In the genomic region with DNA sequence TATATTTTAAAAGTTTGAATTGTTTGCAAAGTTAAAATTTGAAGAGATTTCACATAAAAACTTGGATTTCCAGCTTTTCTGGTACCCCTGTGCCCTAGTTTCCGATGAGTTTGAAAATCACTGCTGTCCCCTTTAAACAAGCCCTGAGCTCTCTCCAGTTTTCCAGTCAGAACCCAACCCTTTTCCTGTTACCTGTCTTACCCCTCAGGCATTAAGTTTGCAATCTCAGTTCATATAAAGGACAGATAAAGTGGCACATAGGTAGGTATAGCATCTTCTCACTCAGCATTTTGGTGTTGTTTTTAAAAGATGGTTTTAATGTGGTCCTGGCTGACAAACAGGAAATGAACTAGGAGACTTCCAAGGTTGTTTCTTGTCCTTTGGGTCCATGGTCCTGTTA, we compare ENCODE assay signal across 22 cellular contexts.
A peak's percentile ranks its signal among the peaks of the same experiment; 100 is the strongest.
DNase-seq lines count a peak whose midpoint lies in the region; ATAC-seq and TF ChIP-seq lines count a peak whose summit lies in the region.
"Had no signal": no experiment of that assay in that cellular context is flagged by ENCODE, and none has a peak within 500 bp of the region (broad histone marks: within the 10 kb centered on the region; RNA-seq: fewer than 3 reads in every experiment).

No MANE protein-coding gene starts in this region.

- H3K27ac Mint-ChIP-seq in osteocyte (ENCODE audit: unreplicated experiment): peak overlapping the region; percentile 96
- H3K27ac Mint-ChIP-seq in activated T-cell treated with anti-CD3 and anti-CD28 coated beads, Interleukin-2, amount 50 U/mL, for 72 hours: no peak overlapping the region
- H3K27ac Mint-ChIP-seq: activated naive CD8-positive, alpha-beta T cell; dendritic cell treated with granulocyte-macrophage colony-stimulating factor and Interleukin-4, amounts not matched to agents 40 ng/mL and 50 ng/mL, for 4 days; IgD-negative memory B cell; natural killer cell treated with Interleukin-12 subunit alpha and Interleukin-12 subunit beta and Interleukin-15 and Interleukin-18, amount 100 ng/mL, for 72 hours; stimulated activated naive CD8-positive, alpha-beta T cell treated with anti-CD3 and anti-CD28 coated beads, Interleukin-15, Interleukin-2, amounts not matched to agents 100 ng/mL and 50 ng/mL, for 24 hours had no signal

- peaks cover 16% of the 10 kb centered on the region for H3K4me1 ChIP-seq in left ventricle myocardium inferior
- peaks cover 0 to 3% of the 10 kb centered on the region in 2 donors for H3K4me1 ChIP-seq in esophagus (ENCODE audit: control insufficient read depth in 2 of 2, insufficient read depth in 2 of 2, low read length in 1 of 2)
- H3K4me1 ChIP-seq: BLaER1 treated with 17β-estradiol and CSF1 and Interleukin-3, amounts not matched to agents 10 nM and 100 nM; gastrocnemius medialis had no signal

- H3K9me3 Mint-ChIP-seq in osteocyte (ENCODE audit: unreplicated experiment): peaks cover 5% of the 10 kb centered on the region
- peaks cover 0 to 2% of the 10 kb centered on the region in 2 donors for H3K9me3 Mint-ChIP-seq in activated T-cell treated with anti-CD3 and anti-CD28 coated beads, Interleukin-2, amount 50 U/mL, for 72 hours
- H3K9me3 Mint-ChIP-seq: dendritic cell treated with granulocyte-macrophage colony-stimulating factor and Interleukin-4, amounts not matched to agents 40 ng/mL and 50 ng/mL, for 4 days; IgD-negative memory B cell; natural killer cell treated with Interleukin-12 subunit alpha and Interleukin-12 subunit beta and Interleukin-15 and Interleukin-18, amount 100 ng/mL, for 72 hours; stimulated activated naive CD8-positive, alpha-beta T cell treated with anti-CD3 and anti-CD28 coated beads, Interleukin-15, Interleukin-2, amounts not matched to agents 100 ng/mL and 50 ng/mL, for 24 hours had no signal

- no peaks in the 10 kb centered on the region for H3K27me3 Mint-ChIP-seq in osteocyte (ENCODE audit: unreplicated experiment)
- no peaks in the 10 kb centered on the region for H3K27me3 Mint-ChIP-seq in activated T-cell treated with anti-CD3 and anti-CD28 coated beads, Interleukin-2, amount 50 U/mL, for 72 hours (ENCODE audit: low read depth)
- H3K27me3 Mint-ChIP-seq: activated naive CD8-positive, alpha-beta T cell; dendritic cell treated with granulocyte-macrophage colony-stimulating factor and Interleukin-4, amounts not matched to agents 40 ng/mL and 50 ng/mL, for 4 days; IgD-negative memory B cell; natural killer cell treated with Interleukin-12 subunit alpha and Interleukin-12 subunit beta and Interleukin-15 and Interleukin-18, amount 100 ng/mL, for 72 hours; stimulated activated naive CD8-positive, alpha-beta T cell treated with anti-CD3 and anti-CD28 coated beads, Interleukin-15, Interleukin-2, amounts not matched to agents 100 ng/mL and 50 ng/mL, for 24 hours had no signal

- DNase-seq in left ventricle myocardium inferior: no peak
- DNase-seq in Right ventricle myocardium inferior (ENCODE audit: missing footprints): no peak
- DNase-seq in osteocyte (ENCODE audit: extremely low spot score, unreplicated experiment): no peak
- no peak for DNase-seq in activated T-cell treated with anti-CD3 and anti-CD28 coated beads, Interleukin-2, amount 50 U/mL, for 72 hours
- no peak for DNase-seq in NCI-H526 treated with DMSO at 0.1 percent for 48 hours (lab: John Stamatoyannopoulos, UW)
- DNase-seq in DMS79 treated with DMSO at 0.1 percent for 48 hours (lab: John Stamatoyannopoulos, UW): no peak
- DNase-seq in stimulated activated naive CD8-positive, alpha-beta T cell treated with anti-CD3 and anti-CD28 coated beads, Interleukin-15, Interleukin-2, amounts not matched to agents 100 U/mL and 50 U/mL, for 24 hours: no peak
- DNase-seq: activated CD4-positive, alpha-beta T cell treated with anti-CD3 and anti-CD28 coated beads for 1 hour; gastrocnemius medialis; mesendoderm; MG63; NCI-H1436 treated with DMSO at 0.1 percent for 48 hours; NCI-H510A treated with DMSO at 0.1 percent for 48 hours; stimulated activated CD4-positive, alpha-beta T cell treated with anti-CD3 and anti-CD28 coated beads, Interleukin-4, amount 100 ng/mL, for 1 hour had no signal

- ATAC-seq in Right ventricle myocardium inferior: no peak
- no peak for ATAC-seq in activated T-cell treated with anti-CD3 and anti-CD28 coated beads, Interleukin-2, amount 50 U/mL, for 72 hours (replicated peaks in 1 of 2)
- ATAC-seq in stimulated activated naive CD8-positive, alpha-beta T cell treated with anti-CD3 and anti-CD28 coated beads, Interleukin-15, Interleukin-2, amounts not matched to agents 100 U/mL and 50 U/mL, for 24 hours: no peak
- ATAC-seq: gastrocnemius medialis; natural killer cell treated with Interleukin-12 subunit alpha and Interleukin-12 subunit beta and Interleukin-15 and Interleukin-18, amount 100 ng/mL, for 72 hours had no signal

- intact Hi-C loops in left ventricle myocardium inferior (cut with micrococcal nuclease): no loop called here
- intact Hi-C loops in Right ventricle myocardium inferior (cut with DNase I): no loop called here

- TF ChIP-seq CTCF in left ventricle myocardium inferior (IDR thresholded peaks at IDR 0.05; ENCODE audit: borderline replicate concordance) (no peak), osteocyte (IDR thresholded peaks at IDR 0.05) (no peak)

- no peak overlapping the region for H3K4me3 Mint-ChIP-seq in osteocyte (ENCODE audit: unreplicated experiment)
- H3K4me3 Mint-ChIP-seq in activated T-cell treated with anti-CD3 and anti-CD28 coated beads, Interleukin-2, amount 50 U/mL, for 72 hours: no peak overlapping the region
- H3K4me3 Mint-ChIP-seq: activated naive CD8-positive, alpha-beta T cell; brain; dendritic cell treated with granulocyte-macrophage colony-stimulating factor and Interleukin-4, amounts not matched to agents 40 ng/mL and 50 ng/mL, for 4 days; IgD-negative memory B cell; natural killer cell treated with Interleukin-12 subunit alpha and Interleukin-12 subunit beta and Interleukin-15 and Interleukin-18, amount 100 ng/mL, for 72 hours; stimulated activated naive CD8-positive, alpha-beta T cell treated with anti-CD3 and anti-CD28 coated beads, Interleukin-15, Interleukin-2, amounts not matched to agents 100 ng/mL and 50 ng/mL, for 24 hours had no signal

- peaks cover 67% of the 10 kb centered on the region for H3K4me1 Mint-ChIP-seq in osteocyte (ENCODE audit: unreplicated experiment)
- peaks cover 7% of the 10 kb centered on the region for H3K4me1 Mint-ChIP-seq in activated T-cell treated with anti-CD3 and anti-CD28 coated beads, Interleukin-2, amount 50 U/mL, for 72 hours (ENCODE audit: low read depth)
- H3K4me1 Mint-ChIP-seq: IgD-negative memory B cell had no signal

- H3K27ac ChIP-seq in left ventricle myocardium inferior (replicated peaks) (peak overlapping the region; percentile 54), esophagus (ENCODE audit: low read depth in 2 of 2, low read length in 1 of 2) (peak overlapping the region; percentile 42 to 44)
- H3K27ac ChIP-seq: BLaER1 treated with 17β-estradiol and CSF1 and Interleukin-3, amounts not matched to agents 10 nM and 100 nM had no signal

- H3K36me3 Mint-ChIP-seq in osteocyte (ENCODE audit: unreplicated experiment): peaks cover 4% of the 10 kb centered on the region
- H3K36me3 Mint-ChIP-seq in activated T-cell treated with anti-CD3 and anti-CD28 coated beads, Interleukin-2, amount 50 U/mL, for 72 hours (ENCODE audit: insufficient read depth in 2 of 2): peaks cover 0 to 3% of the 10 kb centered on the region in 2 donors
- H3K36me3 Mint-ChIP-seq: brain had no signal

- H3K4me3 ChIP-seq in left ventricle myocardium inferior (no peak overlapping the region), esophagus (ENCODE audit: low read depth in 1 of 2, low read length in 2 of 2) (no peak overlapping the region)
- H3K4me3 ChIP-seq: BLaER1 treated with 17β-estradiol and CSF1 and Interleukin-3, amounts not matched to agents 10 nM and 100 nM; gastrocnemius medialis; MG63 had no signal

- no peaks in the 10 kb centered on the region for H3K9me3 ChIP-seq in left ventricle myocardium inferior (replicated peaks)
- no peaks in the 10 kb centered on the region for H3K9me3 ChIP-seq in esophagus (ENCODE audit: control insufficient read depth in 2 of 2, insufficient read depth in 1 of 2, low read depth in 1 of 2, low read length in 1 of 2)
- H3K9me3 ChIP-seq: BLaER1 treated with 17β-estradiol and CSF1 and Interleukin-3, amounts not matched to agents 10 nM and 100 nM; gastrocnemius medialis; MG63 had no signal

- 53 to 75% methylated on average over 1 of the region's 1 CpG for WGBS in esophagus, 2 donors

- H3K27me3 ChIP-seq in left ventricle myocardium inferior (ENCODE audit: low read depth) (no peaks in the 10 kb centered on the region), esophagus (ENCODE audit: control insufficient read depth in 1 of 2, insufficient read depth in 2 of 2, low read length in 2 of 2) (no peaks in the 10 kb centered on the region)
- H3K27me3 ChIP-seq: BLaER1 treated with 17β-estradiol and CSF1 and Interleukin-3, amounts not matched to agents 10 nM and 100 nM; gastrocnemius medialis; MG63 had no signal

- H3K36me3 ChIP-seq in left ventricle myocardium inferior (no peaks in the 10 kb centered on the region), esophagus (ENCODE audit: control insufficient read depth in 2 of 2, insufficient read depth in 2 of 2, low read length in 1 of 2) (no peaks in the 10 kb centered on the region)
- H3K36me3 ChIP-seq: BLaER1 treated with 17β-estradiol and CSF1 and Interleukin-3, amounts not matched to agents 10 nM and 100 nM; gastrocnemius medialis; MG63 had no signal
